ENCODE assay signal across 31 cellular contexts in the genomic region with DNA sequence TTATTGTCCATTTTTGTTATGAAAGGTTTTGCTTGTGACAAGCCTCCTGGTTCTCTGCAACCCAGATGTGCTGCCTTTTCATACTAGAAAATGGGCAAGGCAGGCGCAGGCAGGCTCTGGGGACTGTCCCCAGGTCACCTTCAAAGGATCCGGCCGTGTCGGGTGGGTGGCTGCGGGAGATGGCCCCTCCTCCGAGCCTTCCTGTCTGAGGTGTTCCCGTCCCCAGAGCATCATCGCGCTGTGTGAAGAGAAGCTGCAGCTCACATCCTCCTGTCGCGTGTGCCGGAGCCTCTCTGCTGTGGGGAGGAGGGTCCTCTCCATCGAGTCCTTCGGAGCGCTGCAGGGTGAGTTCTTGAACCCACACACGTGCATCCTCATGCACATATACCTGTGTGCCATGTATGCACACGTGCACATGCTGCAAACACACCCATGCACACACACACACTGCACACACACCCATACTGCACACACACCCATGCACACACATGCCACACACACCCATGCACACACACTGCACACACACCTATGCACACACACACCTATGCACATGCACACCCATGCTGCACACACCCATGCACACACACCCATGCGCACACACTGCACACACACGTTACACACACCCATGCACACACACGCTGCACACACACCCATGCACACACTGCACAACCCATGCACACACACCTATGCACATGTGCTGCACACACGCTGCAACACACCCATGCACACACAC. TPM values are rescaled to one million over a fixed set of nuclear protein-coding genes. Genes with fewer than 3 reads are reported as not detected.
"Had no signal": no experiment of that assay in that cellular context is flagged by ENCODE, and none has a peak within 500 bp of the region (broad histone marks: within the 10 kb centered on the region; RNA-seq: fewer than 3 reads in every experiment).

No MANE protein-coding gene starts in this region.

- H3K27me3 ChIP-seq: cardiac muscle cell, SJCRH30 had no signal

- H3K4me1 Mint-ChIP-seq: activated CD4-positive, alpha-beta T cell treated with anti-CD3 and anti-CD28 coated beads, Interleukin-2, amount 10 ng/mL, durations not matched to agents 7 days and 5 days had no signal

- H3K4me2 ChIP-seq: SK-N-SH had no signal

- H3K27ac ChIP-seq: cardiac muscle cell, SJCRH30, VCaP had no signal

- H3K36me3 Mint-ChIP-seq: activated naive CD8-positive, alpha-beta T cell had no signal

- H3K27ac Mint-ChIP-seq: activated CD4-positive, alpha-beta T cell treated with anti-CD3 and anti-CD28 coated beads, Interleukin-2, amount 10 ng/mL, durations not matched to agents 7 days and 5 days; activated CD8-positive, alpha-beta T cell treated with anti-CD3 and anti-CD28 coated beads for 36 hours; activated naive CD8-positive, alpha-beta T cell; activated T-helper 1 cell treated with anti-CD3 and anti-CD28 coated beads, Interleukin-12 subunit alpha, Interleukin-12 subunit beta, Interleukin-2, Interleukin-4 antibody, amounts not matched to agents 30 ng/mL and 10 ng/mL and 1 ng/mL, durations not matched to agents 14 hours and 24 hours and 36 hours had no signal

- H3K36me3 ChIP-seq: cardiac muscle cell, SJCRH30 had no signal

- H3K4me1 ChIP-seq: SJCRH30 had no signal

- FAIRE-seq: astrocyte had no signal

- ATAC-seq: activated CD8-positive, alpha-beta T cell treated with anti-CD3 and anti-CD28 coated beads for 36 hours had no signal

- H3K9me3 Mint-ChIP-seq: activated CD8-positive, alpha-beta T cell treated with anti-CD3 and anti-CD28 coated beads for 36 hours; brain had no signal

- DNase-seq: activated CD4-positive, alpha-beta T cell treated with anti-CD3 and anti-CD28 coated beads, Interleukin-2, amount 10 ng/mL, durations not matched to agents 7 days and 5 days; activated CD4-positive, CD25-positive, alpha-beta regulatory T cell; activated CD8-positive, alpha-beta memory T cell treated with anti-CD3 and anti-CD28 coated beads, Interleukin-2, amount 50 U/mL, for 48 hours; activated CD8-positive, alpha-beta T cell treated with anti-CD3 and anti-CD28 coated beads for 36 hours; activated effector memory CD4-positive, alpha-beta T cell treated with Interleukin-2 at 50 U/mL for 16 hours; activated naive CD4-positive, alpha-beta T cell treated with Interleukin-2 at 50 U/mL for 16 hours; activated T-cell treated with anti-CD3 and anti-CD28 coated beads, Interleukin-2, amount 50 U/mL, for 1 hour; Kasumi-1; KBM-7; NCI-H1048; NCI-H146; NCI-H187 treated with DMSO at 0.1 percent for 48 hours; NCI-H2081 treated with DMSO at 0.1 percent for 48 hours; NCI-H2171; NCI-H226; NCI-H526; NCI-H774; Right ventricle myocardium superior; SJCRH30; SK-N-SH; T-helper 1 cell had no signal

- H3K9me3 ChIP-seq: SJCRH30, SK-N-SH had no signal

- H3K4me3 Mint-ChIP-seq: activated CD4-positive, alpha-beta T cell treated with anti-CD3 and anti-CD28 coated beads, Interleukin-2, amount 10 ng/mL, durations not matched to agents 7 days and 5 days; activated CD8-positive, alpha-beta T cell treated with anti-CD3 and anti-CD28 coated beads for 36 hours; activated naive CD8-positive, alpha-beta T cell; activated T-helper 1 cell treated with anti-CD3 and anti-CD28 coated beads, Interleukin-12 subunit alpha, Interleukin-12 subunit beta, Interleukin-2, Interleukin-4 antibody, amounts not matched to agents 30 ng/mL and 10 ng/mL and 1 ng/mL, durations not matched to agents 14 hours and 24 hours and 36 hours; brain had no signal

- H3K27me3 Mint-ChIP-seq: activated CD4-positive, alpha-beta T cell treated with anti-CD3 and anti-CD28 coated beads, Interleukin-2, amount 10 ng/mL, durations not matched to agents 7 days and 5 days; activated CD8-positive, alpha-beta T cell treated with anti-CD3 and anti-CD28 coated beads for 36 hours; brain had no signal

- H3K9ac ChIP-seq: SK-N-SH had no signal

- H3K4me3 ChIP-seq: cardiac muscle cell, SJCRH30 had no signal

RNA-seq across cellular contexts. Expression of gene KNDC1, which starts 23.8 kb away (rescaled TPM):
- total RNA-seq: activated CD8-positive, alpha-beta T cell treated with anti-CD3 and anti-CD28 coated beads for 36 hours; OCI-LY7; Right ventricle myocardium superior; RPMI7951 had no signal

RNA-seq across cellular contexts. Expression of gene UTF1, which starts 46.2 kb away (rescaled TPM):
- total RNA-seq: activated CD4-positive, alpha-beta T cell treated with anti-CD3 and anti-CD28 coated beads, Interleukin-2, amount 10 ng/mL, durations not matched to agents 7 days and 5 days; activated CD8-positive, alpha-beta T cell treated with anti-CD3 and anti-CD28 coated beads for 36 hours; activated T-helper 1 cell treated with anti-CD3 and anti-CD28 coated beads, Interleukin-12 subunit alpha, Interleukin-12 subunit beta, Interleukin-2, Interleukin-4 antibody, amounts not matched to agents 30 ng/mL and 10 ng/mL and 1 ng/mL, durations not matched to agents 14 hours and 24 hours and 36 hours; cardiac muscle cell; NCI-H460; OCI-LY7; Right ventricle myocardium superior; RPMI7951; SJCRH30; T-helper 2 cell treated with Interferon-gamma antibody and Interleukin-4, amounts not matched to agents 100 ng/mL and 5 ng/mL, for 36 hours had no signal
- polyA plus RNA-seq: cardiac muscle cell, SK-N-SH had no signal

RNA-seq across cellular contexts. Expression of gene VENTX, which starts 53.8 kb away (rescaled TPM):
- total RNA-seq: activated CD4-positive, alpha-beta T cell treated with anti-CD3 and anti-CD28 coated beads, Interleukin-2, amount 10 ng/mL, durations not matched to agents 7 days and 5 days; activated T-helper 1 cell treated with anti-CD3 and anti-CD28 coated beads, Interleukin-12 subunit alpha, Interleukin-12 subunit beta, Interleukin-2, Interleukin-4 antibody, amounts not matched to agents 30 ng/mL and 10 ng/mL and 1 ng/mL, durations not matched to agents 14 hours and 24 hours and 36 hours; cardiac muscle cell; NCI-H460; OCI-LY7; RPMI7951; T-helper 2 cell treated with Interferon-gamma antibody and Interleukin-4, amounts not matched to agents 100 ng/mL and 5 ng/mL, for 36 hours had no signal
- polyA plus RNA-seq: cardiac muscle cell, SK-N-SH had no signal
